Comparison of ENCODE assay signal across 13 cellular contexts in genomic region chr13:75610466-75610865, GRCh38. TPM values are rescaled to one million over a fixed set of nuclear protein-coding genes. Genes with fewer than 3 reads are reported as not detected.
DNase-seq lines count a peak whose midpoint lies in the region; FAIRE-seq and TF ChIP-seq lines count a peak whose summit lies in the region.
"Had no signal": no experiment of that assay in that cellular context is flagged by ENCODE, and none has a peak within 500 bp of the region (broad histone marks: within the 10 kb centered on the region; RNA-seq: fewer than 3 reads in every experiment).

No MANE protein-coding gene starts in this region.

- peak overlapping the region; percentile 42 for H3K27ac Mint-ChIP-seq in type B pancreatic cell
- H3K27ac Mint-ChIP-seq: CD8-positive, alpha-beta memory T cell had no signal

- H3K27me3 Mint-ChIP-seq in type B pancreatic cell = no peaks in the 10 kb centered on the region
- H3K27me3 Mint-ChIP-seq: CD8-positive, alpha-beta memory T cell had no signal

- H3K4me3 ChIP-seq in PC-9 (no peak overlapping the region), trophoblast cell (ENCODE audit: low read depth, low read length) (no peak overlapping the region)
- H3K4me3 ChIP-seq: BLaER1, GM23248 had no signal

- FAIRE-seq in H54 (lab: Jason Lieb, UNC) = peak; percentile 36

- H4K20me1 ChIP-seq in PC-9 (ENCODE audit: insufficient read depth) = no peaks in the 10 kb centered on the region
- H4K20me1 ChIP-seq: BLaER1 had no signal

- H2AK5ac ChIP-seq in trophoblast cell (ENCODE audit: low read length) = no peak overlapping the region

- H3K79me1 ChIP-seq in trophoblast cell (ENCODE audit: low read length) = no peaks in the 10 kb centered on the region

- H3K36me3 ChIP-seq in PC-9 (ENCODE audit: low read depth) (peaks cover 7% of the 10 kb centered on the region; the same call in 1 of the 2 replicates), trophoblast cell (ENCODE audit: control insufficient read depth in 1 of 2, insufficient read depth in 2 of 2, low read length in 2 of 2) (no peaks in the 10 kb centered on the region)

- H4K8ac ChIP-seq in trophoblast cell (ENCODE audit: low read depth, low read length) = no peak overlapping the region

- no peak overlapping the region for H3K23ac ChIP-seq in trophoblast cell (ENCODE audit: low read length)

- H2AFZ ChIP-seq in PC-9 = no peak overlapping the region
- no peak overlapping the region for H2AFZ ChIP-seq in trophoblast cell (ENCODE audit: insufficient read depth, low read length, poor library complexity)
- H2AFZ ChIP-seq: GM23248 had no signal

- H2BK12ac ChIP-seq in trophoblast cell (ENCODE audit: low read length) = no peak overlapping the region

- H2BK5ac ChIP-seq in trophoblast cell (ENCODE audit: low read depth, low read length, poor library complexity) = no peak overlapping the region

- no peak overlapping the region for H2BK120ac ChIP-seq in trophoblast cell (ENCODE audit: insufficient read depth, low read length, poor library complexity)

- peaks cover 7% of the 10 kb centered on the region; the same call in 1 of the 2 replicates for H3F3A ChIP-seq in PC-9 (ENCODE audit: insufficient read depth, low read depth)

- H3K14ac ChIP-seq in trophoblast cell (ENCODE audit: low read length) = no peak overlapping the region

- DNase-seq in H54 (ENCODE audit: insufficient read length, low spot score) (no peak), PC-9 (peak in 1 of 2 experiments; percentile 82), trophoblast cell (peak; percentile 2 to 90), type B pancreatic cell (ENCODE audit: extremely low spot score, unreplicated experiment) (no peak), SHP77 (lab: John Stamatoyannopoulos, UW) (no peak), NCI-H526 treated with DMSO at 0.1 percent for 48 hours (lab: John Stamatoyannopoulos, UW) (no peak), DMS79 treated with DMSO at 0.1 percent for 48 hours (lab: John Stamatoyannopoulos, UW) (no peak)
- DNase-seq: Caco-2; CD8-positive, alpha-beta memory T cell; GM23248; H7 had no signal

- peaks cover 10% of the 10 kb centered on the region for H3K36me3 Mint-ChIP-seq in type B pancreatic cell

- no peak overlapping the region for H3K4ac ChIP-seq in trophoblast cell (ENCODE audit: low read depth, low read length)

- no peaks in the 10 kb centered on the region for H3K79me2 ChIP-seq in PC-9 (ENCODE audit: low read depth)
- H3K79me2 ChIP-seq in trophoblast cell (ENCODE audit: control insufficient read depth, insufficient read depth, low read length, poor library complexity) = no peaks in the 10 kb centered on the region

- intact Hi-C loops in PC-9 (cut with micrococcal nuclease; ENCODE audit: unreplicated experiment) = no loop called here

- H3K27me3 ChIP-seq in PC-9 (ENCODE audit: insufficient read depth, low read depth) = no peaks in the 10 kb centered on the region
- no peaks in the 10 kb centered on the region for H3K27me3 ChIP-seq in trophoblast cell (ENCODE audit: insufficient read depth, low read length)
- H3K27me3 ChIP-seq: BLaER1 had no signal

- H3K4me3 Mint-ChIP-seq in type B pancreatic cell = peak overlapping the region; percentile 22
- H3K4me3 Mint-ChIP-seq: CD8-positive, alpha-beta memory T cell had no signal

- no peaks in the 10 kb centered on the region for H3K4me1 Mint-ChIP-seq in type B pancreatic cell (ENCODE audit: unreplicated experiment)
- H3K4me1 Mint-ChIP-seq: CD8-positive, alpha-beta memory T cell had no signal

- H3K18ac ChIP-seq in trophoblast cell (ENCODE audit: low read length) = no peak overlapping the region

- no peaks in the 10 kb centered on the region for H3K9me2 ChIP-seq in PC-9 (ENCODE audit: insufficient read depth)

- peaks cover 4% of the 10 kb centered on the region for H3K9me3 Mint-ChIP-seq in type B pancreatic cell
- H3K9me3 Mint-ChIP-seq: CD8-positive, alpha-beta memory T cell had no signal

- CTCF ChIA-PET in PC-9 (lab: Charles Lee) = no interaction called here

- H3K27ac ChIP-seq in PC-9 (peak overlapping the region; percentile 38), trophoblast cell (ENCODE audit: low read depth, low read length) (no peak overlapping the region)
- H3K27ac ChIP-seq: BLaER1, GM23248, HL-60 had no signal

- no peak overlapping the region for H4K12ac ChIP-seq in trophoblast cell (ENCODE audit: low read depth, low read length)

- H3K9me3 ChIP-seq in PC-9 (ENCODE audit: insufficient read depth, low read depth) = no peaks in the 10 kb centered on the region
- H3K9me3 ChIP-seq in trophoblast cell (ENCODE audit: insufficient read depth, low read depth, low read length) = no peaks in the 10 kb centered on the region
- H3K9me3 ChIP-seq: BLaER1, Caco-2 had no signal

- H3K4me1 ChIP-seq in PC-9 (replicated peaks; ENCODE audit: insufficient read depth) (peaks cover 19% of the 10 kb centered on the region), trophoblast cell (ENCODE audit: control insufficient read depth in 1 of 2, insufficient read depth in 2 of 2, low read length in 2 of 2) (no peaks in the 10 kb centered on the region)
- H3K4me1 ChIP-seq: BLaER1 had no signal

- BruUV-seq in PC-9 (replicated peaks; lab: Mats Ljungman, UMichigan) = no TSS peak

- TF ChIP-seq CTCF in PC-9 (conservative IDR thresholded peaks at IDR 0.05) (no peak), type B pancreatic cell (conservative IDR thresholded peaks at IDR 0.05) (no peak)

- H3K4me2 ChIP-seq in PC-9 (peak overlapping the region; percentile 34; the same call in 1 of the 2 replicates), trophoblast cell (ENCODE audit: low read length) (no peak overlapping the region)
- H3K4me2 ChIP-seq: BLaER1 had no signal

- TF ChIP-seq POLR2A in H54 (IDR thresholded peaks at IDR 0.05; ENCODE audit: low read depth, low read length) = no peak

- no peak overlapping the region for H4K91ac ChIP-seq in trophoblast cell (ENCODE audit: low read depth, low read length)

- H3K9ac ChIP-seq in trophoblast cell (ENCODE audit: low read length) = no peak overlapping the region
- H3K9ac ChIP-seq: BLaER1, GM23248 had no signal

- POLR2A ChIA-PET in PC-9 (lab: Charles Lee; ENCODE audit: unreplicated experiment) = no interaction called here

RNA-seq across cellular contexts. Expression of gene LMO7, which starts 25.7 kb away (rescaled TPM):
- total RNA-seq in PC-9 (2021) (92.8 and 93.0 TPM in 2 replicates), type B pancreatic cell (ENCODE audit: low replicate concordance) (73.3 and 253 TPM in 2 replicates)
- polyA plus RNA-seq in trophoblast cell (2013) = 34.4 and 34.9 TPM in 2 replicates

Comparison
In these comparisons a context has a peak if more than half of its experiments do, and no peak if none do; other contexts are left out.
1. DNase-seq: peak in trophoblast cell (2 of 2); none in H54 (single experiment), type B pancreatic cell (single experiment), SHP77 (0 of 2), NCI-H526 treated with DMSO at 0.1 percent for 48 hours (single experiment) and DMS79 treated with DMSO at 0.1 percent for 48 hours (single experiment).